In genomic region chr4:15451866-15452765, GRCh38 we compare ENCODE assay signal across 11 cellular contexts.
DNase-seq lines count a peak whose midpoint lies in the region; ATAC-seq and TF ChIP-seq lines count a peak whose summit lies in the region.
"Had no signal": no experiment of that assay in that cellular context is flagged by ENCODE, and none has a peak within 500 bp of the region (broad histone marks: within the 10 kb centered on the region; RNA-seq: fewer than 3 reads in every experiment).

No MANE protein-coding gene starts in this region.

- peaks cover 0 to 23% of the 10 kb centered on the region in 2 donors for H3K4me1 ChIP-seq in muscle layer of duodenum (ENCODE audit: control insufficient read depth in 1 of 2, insufficient read depth in 2 of 2, low read length in 2 of 2)

- TF ChIP-seq CTCF in NB4 (IDR thresholded peaks at IDR 0.05; ENCODE audit: low read depth, low read length) = no peak

- no peak for ATAC-seq in GM21825 (IDR thresholded peaks at IDR 0.05; ENCODE audit: unreplicated experiment)
- ATAC-seq in GM21515 (IDR thresholded peaks at IDR 0.05; ENCODE audit: unreplicated experiment) = no peak

- DNase-seq in ACHN (peak; percentile 90), NB4 (ENCODE audit: low read depth) (peak; percentile 39), epidermal melanocyte (ENCODE audit: insufficient read length, low spot score) (peak; percentile 51), NCI-H748 treated with DMSO at 0.1 percent for 48 hours (lab: John Stamatoyannopoulos, UW) (no peak), nucleus accumbens (lab: John Stamatoyannopoulos, UW) (no peak)
- DNase-seq: activated CD4-positive, alpha-beta T cell treated with anti-CD3 and anti-CD28 coated beads, Interleukin-2, amount 50 U/mL, for 4 hours; NCI-H2227 treated with DMSO at 0.1 percent for 48 hours had no signal

- TF ChIP-seq POLR2A in NB4 (IDR thresholded peaks at IDR 0.05; ENCODE audit: extremely low read depth, insufficient read length) = no peak

- peak overlapping the region; percentile 8 for H3K27ac ChIP-seq in muscle layer of duodenum (ENCODE audit: low read length)
- H3K27ac ChIP-seq: C4-2B had no signal

- H3K27me3 ChIP-seq in muscle layer of duodenum (ENCODE audit: low read depth, low read length) = no peaks in the 10 kb centered on the region

- H3K4me3 ChIP-seq in NB4 (ENCODE audit: low read depth, low read length) = no peak overlapping the region
- H3K4me3 ChIP-seq in muscle layer of duodenum (ENCODE audit: low read depth in 1 of 2, low read length in 2 of 2) = no peak overlapping the region

- H3K9me3 ChIP-seq in muscle layer of duodenum (ENCODE audit: control insufficient read depth in 1 of 2, low read length in 2 of 2) = no peaks in the 10 kb centered on the region

- no peaks in the 10 kb centered on the region for H3K36me3 ChIP-seq in muscle layer of duodenum (ENCODE audit: control insufficient read depth in 1 of 2, insufficient read depth in 2 of 2, low read length in 2 of 2)

- in situ Hi-C loops in ACHN (cut with HindIII; ENCODE audit: low pct_ligation_motif_present, low pct_unique_long_range_greater_than_20kb, low sequenced_read_pairs) = no loop called here

Comparison
In these comparisons a context has a peak if more than half of its experiments do, and no peak if none do; other contexts are left out.
1. DNase-seq: peak in ACHN (single experiment), NB4 (single experiment) and epidermal melanocyte (single experiment); none in NCI-H748 treated with DMSO at 0.1 percent for 48 hours (single experiment) and nucleus accumbens (0 of 56).